ENCODE assay signal across 1 cellular context in the genomic region with DNA sequence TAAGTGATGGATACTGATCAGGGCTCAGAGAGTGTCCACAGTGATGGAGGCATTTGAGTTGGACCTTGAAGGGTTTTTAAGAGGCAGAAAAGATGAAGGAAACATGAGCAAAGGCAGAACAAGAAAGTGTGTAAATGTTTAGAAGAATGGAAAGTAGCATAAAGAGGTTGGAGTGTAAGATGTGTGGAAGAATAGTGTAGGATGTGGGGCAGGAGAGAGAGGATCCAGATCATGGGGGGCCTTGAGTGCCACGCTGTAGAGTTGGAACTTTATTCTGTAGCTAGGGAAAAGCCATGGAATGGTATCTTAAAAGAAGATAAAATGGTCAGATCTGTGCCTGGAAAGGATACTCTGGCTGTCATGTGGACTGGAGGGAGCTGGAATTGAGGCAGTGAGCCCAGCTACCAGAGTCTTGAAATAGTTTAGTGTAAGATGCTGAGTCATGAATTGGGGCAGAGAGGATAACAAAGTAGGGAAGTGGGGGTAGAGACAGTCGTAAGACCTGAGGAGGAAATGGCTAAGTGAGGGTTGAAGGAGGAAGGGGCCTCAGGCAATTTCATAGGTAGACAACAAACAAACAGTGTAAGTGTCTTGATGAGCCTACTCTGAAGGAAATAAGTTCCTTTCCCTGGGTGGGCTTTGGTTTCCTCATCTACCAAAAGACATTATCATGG.
TF ChIP-seq lines count a peak whose summit lies in the region.

No MANE protein-coding gene starts in this region.

TF ChIP-seq in GM23338, 12 proteins besides CTCF, POLR2A, EP300 and RAD21 (continued from another document):
- TF ChIP-seq, protein P1, sequence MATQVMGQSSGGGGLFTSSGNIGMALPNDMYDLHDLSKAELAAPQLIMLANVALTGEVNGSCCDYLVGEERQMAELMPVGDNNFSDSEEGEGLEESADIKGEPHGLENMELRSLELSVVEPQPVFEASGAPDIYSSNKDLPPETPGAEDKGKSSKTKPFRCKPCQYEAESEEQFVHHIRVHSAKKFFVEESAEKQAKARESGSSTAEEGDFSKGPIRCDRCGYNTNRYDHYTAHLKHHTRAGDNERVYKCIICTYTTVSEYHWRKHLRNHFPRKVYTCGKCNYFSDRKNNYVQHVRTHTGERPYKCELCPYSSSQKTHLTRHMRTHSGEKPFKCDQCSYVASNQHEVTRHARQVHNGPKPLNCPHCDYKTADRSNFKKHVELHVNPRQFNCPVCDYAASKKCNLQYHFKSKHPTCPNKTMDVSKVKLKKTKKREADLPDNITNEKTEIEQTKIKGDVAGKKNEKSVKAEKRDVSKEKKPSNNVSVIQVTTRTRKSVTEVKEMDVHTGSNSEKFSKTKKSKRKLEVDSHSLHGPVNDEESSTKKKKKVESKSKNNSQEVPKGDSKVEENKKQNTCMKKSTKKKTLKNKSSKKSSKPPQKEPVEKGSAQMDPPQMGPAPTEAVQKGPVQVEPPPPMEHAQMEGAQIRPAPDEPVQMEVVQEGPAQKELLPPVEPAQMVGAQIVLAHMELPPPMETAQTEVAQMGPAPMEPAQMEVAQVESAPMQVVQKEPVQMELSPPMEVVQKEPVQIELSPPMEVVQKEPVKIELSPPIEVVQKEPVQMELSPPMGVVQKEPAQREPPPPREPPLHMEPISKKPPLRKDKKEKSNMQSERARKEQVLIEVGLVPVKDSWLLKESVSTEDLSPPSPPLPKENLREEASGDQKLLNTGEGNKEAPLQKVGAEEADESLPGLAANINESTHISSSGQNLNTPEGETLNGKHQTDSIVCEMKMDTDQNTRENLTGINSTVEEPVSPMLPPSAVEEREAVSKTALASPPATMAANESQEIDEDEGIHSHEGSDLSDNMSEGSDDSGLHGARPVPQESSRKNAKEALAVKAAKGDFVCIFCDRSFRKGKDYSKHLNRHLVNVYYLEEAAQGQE (IDR thresholded peaks at IDR 0.05; ENCODE audit: unreplicated experiment), result no peak
- TF ChIP-seq EZH2phosphoT487 (IDR thresholded peaks at IDR 0.05; ENCODE audit: unreplicated experiment) (no peak), CREB1 (CRISPR knock-in tag; IDR thresholded peaks at IDR 0.05; ENCODE audit: low read depth) (no peak), ZNF331 (CRISPR knock-in tag; IDR thresholded peaks at IDR 0.05; ENCODE audit: low read depth) (no peak), POLR2AphosphoS5 (IDR thresholded peaks at IDR 0.05; ENCODE audit: low read depth) (no peak), JUNB (IDR thresholded peaks at IDR 0.05; ENCODE audit: unreplicated experiment) (no peak)
- TF ChIP-seq, protein P2, sequence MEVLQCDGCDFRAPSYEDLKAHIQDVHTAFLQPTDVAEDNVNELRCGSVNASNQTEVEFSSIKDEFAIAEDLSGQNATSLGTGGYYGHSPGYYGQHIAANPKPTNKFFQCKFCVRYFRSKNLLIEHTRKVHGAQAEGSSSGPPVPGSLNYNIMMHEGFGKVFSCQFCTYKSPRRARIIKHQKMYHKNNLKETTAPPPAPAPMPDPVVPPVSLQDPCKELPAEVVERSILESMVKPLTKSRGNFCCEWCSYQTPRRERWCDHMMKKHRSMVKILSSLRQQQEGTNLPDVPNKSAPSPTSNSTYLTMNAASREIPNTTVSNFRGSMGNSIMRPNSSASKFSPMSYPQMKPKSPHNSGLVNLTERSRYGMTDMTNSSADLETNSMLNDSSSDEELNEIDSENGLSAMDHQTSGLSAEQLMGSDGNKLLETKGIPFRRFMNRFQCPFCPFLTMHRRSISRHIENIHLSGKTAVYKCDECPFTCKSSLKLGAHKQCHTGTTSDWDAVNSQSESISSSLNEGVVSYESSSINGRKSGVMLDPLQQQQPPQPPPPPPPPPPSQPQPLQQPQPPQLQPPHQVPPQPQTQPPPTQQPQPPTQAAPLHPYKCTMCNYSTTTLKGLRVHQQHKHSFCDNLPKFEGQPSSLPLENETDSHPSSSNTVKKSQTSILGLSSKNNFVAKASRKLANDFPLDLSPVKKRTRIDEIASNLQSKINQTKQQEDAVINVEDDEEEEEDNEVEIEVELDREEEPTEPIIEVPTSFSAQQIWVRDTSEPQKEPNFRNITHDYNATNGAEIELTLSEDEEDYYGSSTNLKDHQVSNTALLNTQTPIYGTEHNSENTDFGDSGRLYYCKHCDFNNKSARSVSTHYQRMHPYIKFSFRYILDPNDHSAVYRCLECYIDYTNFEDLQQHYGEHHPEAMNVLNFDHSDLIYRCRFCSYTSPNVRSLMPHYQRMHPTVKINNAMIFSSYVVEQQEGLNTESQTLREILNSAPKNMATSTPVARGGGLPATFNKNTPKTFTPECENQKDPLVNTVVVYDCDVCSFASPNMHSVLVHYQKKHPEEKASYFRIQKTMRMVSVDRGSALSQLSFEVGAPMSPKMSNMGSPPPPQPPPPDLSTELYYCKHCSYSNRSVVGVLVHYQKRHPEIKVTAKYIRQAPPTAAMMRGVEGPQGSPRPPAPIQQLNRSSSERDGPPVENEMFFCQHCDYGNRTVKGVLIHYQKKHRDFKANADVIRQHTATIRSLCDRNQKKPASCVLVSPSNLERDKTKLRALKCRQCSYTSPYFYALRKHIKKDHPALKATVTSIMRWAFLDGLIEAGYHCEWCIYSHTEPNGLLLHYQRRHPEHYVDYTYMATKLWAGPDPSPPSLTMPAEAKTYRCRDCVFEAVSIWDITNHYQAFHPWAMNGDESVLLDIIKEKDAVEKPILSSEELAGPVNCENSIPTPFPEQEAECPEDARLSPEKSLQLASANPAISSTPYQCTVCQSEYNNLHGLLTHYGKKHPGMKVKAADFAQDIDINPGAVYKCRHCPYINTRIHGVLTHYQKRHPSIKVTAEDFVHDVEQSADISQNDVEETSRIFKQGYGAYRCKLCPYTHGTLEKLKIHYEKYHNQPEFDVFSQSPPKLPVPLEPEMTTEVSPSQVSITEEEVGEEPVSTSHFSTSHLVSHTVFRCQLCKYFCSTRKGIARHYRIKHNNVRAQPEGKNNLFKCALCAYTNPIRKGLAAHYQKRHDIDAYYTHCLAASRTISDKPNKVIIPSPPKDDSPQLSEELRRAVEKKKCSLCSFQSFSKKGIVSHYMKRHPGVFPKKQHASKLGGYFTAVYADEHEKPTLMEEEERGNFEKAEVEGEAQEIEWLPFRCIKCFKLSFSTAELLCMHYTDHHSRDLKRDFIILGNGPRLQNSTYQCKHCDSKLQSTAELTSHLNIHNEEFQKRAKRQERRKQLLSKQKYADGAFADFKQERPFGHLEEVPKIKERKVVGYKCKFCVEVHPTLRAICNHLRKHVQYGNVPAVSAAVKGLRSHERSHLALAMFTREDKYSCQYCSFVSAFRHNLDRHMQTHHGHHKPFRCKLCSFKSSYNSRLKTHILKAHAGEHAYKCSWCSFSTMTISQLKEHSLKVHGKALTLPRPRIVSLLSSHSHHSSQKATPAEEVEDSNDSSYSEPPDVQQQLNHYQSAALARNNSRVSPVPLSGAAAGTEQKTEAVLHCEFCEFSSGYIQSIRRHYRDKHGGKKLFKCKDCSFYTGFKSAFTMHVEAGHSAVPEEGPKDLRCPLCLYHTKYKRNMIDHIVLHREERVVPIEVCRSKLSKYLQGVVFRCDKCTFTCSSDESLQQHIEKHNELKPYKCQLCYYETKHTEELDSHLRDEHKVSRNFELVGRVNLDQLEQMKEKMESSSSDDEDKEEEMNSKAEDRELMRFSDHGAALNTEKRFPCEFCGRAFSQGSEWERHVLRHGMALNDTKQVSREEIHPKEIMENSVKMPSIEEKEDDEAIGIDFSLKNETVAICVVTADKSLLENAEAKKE (CRISPR knock-in tag; IDR thresholded peaks at IDR 0.05), result no peak
TF ChIP-seq in GM23338: peak in this region for 0.
